16 cellular contexts compared by ENCODE assay signal in the genomic region with DNA sequence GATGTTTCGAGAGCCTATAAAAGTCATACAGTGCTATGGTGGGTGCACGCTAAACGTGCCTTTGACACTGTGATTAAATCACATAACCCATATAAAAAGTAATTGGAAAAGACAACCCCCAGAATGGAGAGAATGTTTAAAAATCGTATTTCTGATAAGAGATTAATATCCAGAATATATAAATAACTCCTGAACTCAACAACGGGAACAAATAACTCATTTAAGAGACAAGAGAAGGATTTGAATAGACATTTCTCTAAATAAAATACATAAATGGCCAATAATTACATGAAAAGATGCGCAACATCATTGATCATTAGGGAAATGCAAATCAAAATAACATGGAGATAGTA. TPM values are rescaled to one million over a fixed set of nuclear protein-coding genes. Genes with fewer than 3 reads are reported as not detected.
A peak's percentile ranks its signal among the peaks of the same experiment; 100 is the strongest.
DNase-seq lines count a peak whose midpoint lies in the region; ATAC-seq, FAIRE-seq and TF ChIP-seq lines count a peak whose summit lies in the region.
"Had no signal": no experiment of that assay in that cellular context is flagged by ENCODE, and none has a peak within 500 bp of the region (broad histone marks: within the 10 kb centered on the region; RNA-seq: fewer than 3 reads in every experiment).

No MANE protein-coding gene starts in this region.

- WGBS in ectodermal cell, 2 experiments: 37 to 38% methylated on average over 2 to 5 of the region's 6 CpGs

- H3K36me3 ChIP-seq in Caco-2 (ENCODE audit: control insufficient read depth, insufficient read depth, low read length) (no peaks in the 10 kb centered on the region), PC-9 (ENCODE audit: low read depth) (no peaks in the 10 kb centered on the region), ectodermal cell (ENCODE audit: control insufficient read depth, insufficient read depth, low read length) (no peaks in the 10 kb centered on the region)
- H3K36me3 ChIP-seq: heart right ventricle, lower lobe of right lung, transverse colon had no signal

- no peaks in the 10 kb centered on the region for H3K79me2 ChIP-seq in PC-9 (ENCODE audit: low read depth)

- H3K4me1 ChIP-seq in Caco-2 (peaks cover 5% of the 10 kb centered on the region; the same call in 1 of the 2 replicates), PC-9 (replicated peaks; ENCODE audit: insufficient read depth) (peaks cover 38% of the 10 kb centered on the region), ectodermal cell (ENCODE audit: control insufficient read depth, insufficient read depth, low read length) (no peaks in the 10 kb centered on the region)
- H3K4me1 ChIP-seq: lower lobe of right lung had no signal

- H3K27me3 Mint-ChIP-seq in Caco-2 (ENCODE audit: insufficient read depth, unreplicated experiment) (no peaks in the 10 kb centered on the region), progenitor cell of endocrine pancreas (peaks cover 40% of the 10 kb centered on the region)

- H3K9me3 Mint-ChIP-seq in Caco-2 (ENCODE audit: unreplicated experiment) (no peaks in the 10 kb centered on the region), progenitor cell of endocrine pancreas (ENCODE audit: low read depth) (no peaks in the 10 kb centered on the region)

- POLR2A ChIA-PET in Caco-2 (lab: Charles Lee) (interaction anchor here (1.3 kb wide), 1 partner anchor 49 kb away, joined by 4 read pairs; no protein-coding TSS in a partner anchor), PC-9 (lab: Charles Lee; ENCODE audit: unreplicated experiment) (interaction anchor here (0.5 to 0.7 kb wide), 2 partner anchors 41 to 330 kb away, joined by 3 to 13 read pairs; no protein-coding TSS in a partner anchor)

- H3K4me3 Mint-ChIP-seq in Caco-2 (ENCODE audit: unreplicated experiment) (peak overlapping the region; percentile 86), progenitor cell of endocrine pancreas (ENCODE audit: low read depth) (no peak overlapping the region)

- no peaks in the 10 kb centered on the region for H4K20me1 ChIP-seq in PC-9 (ENCODE audit: insufficient read depth)

- BruUV-seq in Caco-2 (replicated peaks; lab: Mats Ljungman, UMichigan) (no TSS peak), PC-9 (replicated peaks; lab: Mats Ljungman, UMichigan) (no TSS peak)

- H3K4me1 Mint-ChIP-seq in Caco-2 (ENCODE audit: low read depth, unreplicated experiment) (peaks cover 21% of the 10 kb centered on the region), progenitor cell of endocrine pancreas (ENCODE audit: low read depth) (peaks cover 1% of the 10 kb centered on the region)

- H3K9me3 ChIP-seq in Caco-2 (no peaks in the 10 kb centered on the region; the same call in 1 of the 2 replicates), PC-9 (ENCODE audit: insufficient read depth, low read depth) (no peaks in the 10 kb centered on the region), ectodermal cell (ENCODE audit: control insufficient read depth, low read length) (no peaks in the 10 kb centered on the region)
- H3K9me3 ChIP-seq: lower lobe of right lung, transverse colon had no signal

- H3K4me2 ChIP-seq in PC-9: peak overlapping the region; percentile 78

- TF ChIP-seq CTCF in Caco-2 (IDR thresholded peaks at IDR 0.05; ENCODE audit: insufficient read depth in 1 of 2, low read depth in 1 of 2, low read length in 1 of 2, severe bottlenecking in 1 of 2, unreplicated experiment in 1 of 2) (no peak), PC-9 (conservative IDR thresholded peaks at IDR 0.05) (peak; percentile 75), progenitor cell of endocrine pancreas (IDR thresholded peaks at IDR 0.05; ENCODE audit: unreplicated experiment) (peak; percentile 29)

- DNase-seq in Caco-2 (no peak), PC-9 (no peak), progenitor cell of endocrine pancreas (ENCODE audit: low spot score, unreplicated experiment) (no peak), mesenteric fat pad (ENCODE audit: low spot score) (no peak), NAMALWA (ENCODE audit: low spot score) (no peak), frontal cortex (ENCODE audit: low spot score in 2 of 2) (no peak)
- DNase-seq: activated CD4-positive, alpha-beta T cell treated with anti-CD3 and anti-CD28 coated beads for 1 hour; activated effector memory CD4-positive, alpha-beta T cell treated with Interleukin-2 at 50 U/mL for 16 hours; heart right ventricle; lower lobe of right lung had no signal

- ATAC-seq in GM21515 (IDR thresholded peaks at IDR 0.05; ENCODE audit: unreplicated experiment): no peak

- H3K27ac Mint-ChIP-seq in Caco-2 (ENCODE audit: unreplicated experiment) (no peak overlapping the region), progenitor cell of endocrine pancreas (no peak overlapping the region)

- H3K27me3 ChIP-seq in Caco-2 (replicated peaks; ENCODE audit: control insufficient read depth, insufficient read depth, low read length) (no peaks in the 10 kb centered on the region), PC-9 (ENCODE audit: insufficient read depth, low read depth) (no peaks in the 10 kb centered on the region), ectodermal cell (ENCODE audit: control insufficient read depth, insufficient read depth, low read length, poor library complexity, severe bottlenecking) (peaks cover 49% of the 10 kb centered on the region)

- no peak overlapping the region for H3K27ac ChIP-seq in PC-9
- H3K27ac ChIP-seq in ectodermal cell (ENCODE audit: insufficient read depth, low read depth, low read length, poor library complexity, severe bottlenecking): no peak overlapping the region
- H3K27ac ChIP-seq: heart right ventricle, lower lobe of right lung, SK-N-MC had no signal

- CTCF ChIA-PET in Caco-2 (lab: Charles Lee) (interaction anchor here (0.5 to 4.7 kb wide), 36 partner anchors 10 to 676 kb away, joined by 3 to 156 read pairs (median 5); a partner anchor contains a TSS), PC-9 (lab: Charles Lee) (interaction anchor here (0.6 to 2.2 kb wide), 12 partner anchors 9 to 396 kb away, joined by 3 to 28 read pairs (median 4); a partner anchor contains a TSS)

- no peaks in the 10 kb centered on the region for H3K9me2 ChIP-seq in PC-9 (ENCODE audit: insufficient read depth)

- H3K4me3 ChIP-seq in Caco-2 (ENCODE audit: low read depth, low read length) (no peak overlapping the region), PC-9 (peak overlapping the region; percentile 55; the same call in 1 of the 2 replicates), ectodermal cell (ENCODE audit: insufficient read depth, low read depth, low read length) (peak overlapping the region; percentile 46)

- no peak for FAIRE-seq in frontal cortex (lab: Jason Lieb, UNC)
- FAIRE-seq: endometrium had no signal

- intact Hi-C loops in Caco-2 (cut with micrococcal nuclease; ENCODE audit: unreplicated experiment): loop anchor here (1.0 kb wide), 2 partner anchors 48 to 188 kb away; no protein-coding TSS in a partner anchor
- intact Hi-C loops in PC-9 (cut with micrococcal nuclease; ENCODE audit: unreplicated experiment): loop anchor here (1.0 to 10.0 kb wide), 6 partner anchors 48 to 297 kb away; a partner anchor contains a TSS

- peaks cover 30% of the 10 kb centered on the region for H3F3A ChIP-seq in PC-9 (ENCODE audit: insufficient read depth, low read depth)

- H2AFZ ChIP-seq in PC-9: no peak overlapping the region

- H3K36me3 Mint-ChIP-seq in Caco-2 (ENCODE audit: insufficient read depth, unreplicated experiment): no peaks in the 10 kb centered on the region
- no peaks in the 10 kb centered on the region for H3K36me3 Mint-ChIP-seq in progenitor cell of endocrine pancreas (ENCODE audit: insufficient read depth)

RNA-seq across cellular contexts. Expression of a gene that starts 37.0 kb away (rescaled TPM):
- total RNA-seq in Caco-2 (2022) (3.9 and 4.4 TPM in 2 replicates), PC-9 (2021) (not detected in 2 replicates), progenitor cell of endocrine pancreas (0.84 and 1.2 TPM in 2 replicates), mesenteric fat pad (not detected), frontal cortex (0.82 TPM)
- polyA plus RNA-seq in ectodermal cell (2013, experiment 1 of 4): 1.2 TPM
- polyA plus RNA-seq in ectodermal cell (2013, experiment 2 of 4): 0.34 TPM
- polyA plus RNA-seq in ectodermal cell (2013, experiment 3 of 4): 0.53 TPM
- polyA plus RNA-seq in ectodermal cell (2013, experiment 4 of 4): 0.73 TPM
- total RNA-seq: heart right ventricle, lower lobe of right lung, renal cortical epithelial cell, transverse colon had no signal
- polyA plus RNA-seq: heart right ventricle had no signal

RNA-seq across cellular contexts. Expression of a gene that starts 46.7 kb away (rescaled TPM):
- total RNA-seq in Caco-2 (2022) (0.53 TPM in 1 of 2 replicates, not detected in the other), PC-9 (2021) (0.96 TPM in 1 of 2 replicates, not detected in the other), progenitor cell of endocrine pancreas (not detected in 2 replicates), mesenteric fat pad (not detected), frontal cortex (not detected)
- polyA plus RNA-seq in ectodermal cell (2013, experiment 1 of 4): not detected
- polyA plus RNA-seq in ectodermal cell (2013, experiment 2 of 4): not detected
- polyA plus RNA-seq in ectodermal cell (2013, experiment 3 of 4): not detected
- polyA plus RNA-seq in ectodermal cell (2013, experiment 4 of 4): not detected
- total RNA-seq: heart right ventricle, lower lobe of right lung, renal cortical epithelial cell, transverse colon had no signal
- polyA plus RNA-seq: heart right ventricle had no signal

RNA-seq across cellular contexts. Expression of a gene that starts 54.9 kb away (rescaled TPM):
- not detected in 2 replicates for total RNA-seq in Caco-2 (2022)
- total RNA-seq in PC-9 (2021): not detected in 2 replicates
- polyA plus RNA-seq in ectodermal cell (2013, experiment 1 of 4): not detected
- not detected for polyA plus RNA-seq in ectodermal cell (2013, experiment 2 of 4)
- polyA plus RNA-seq in ectodermal cell (2013, experiment 3 of 4): not detected
- polyA plus RNA-seq in ectodermal cell (2013, experiment 4 of 4): not detected
- total RNA-seq in progenitor cell of endocrine pancreas: not detected in 2 replicates
- total RNA-seq in mesenteric fat pad: 1.6 TPM
- not detected for total RNA-seq in frontal cortex
- total RNA-seq: renal cortical epithelial cell, transverse colon had no signal

Comparison
In these comparisons a context has a peak if more than half of its experiments do, and no peak if none do; other contexts are left out.
1. CTCF ChIP-seq: peak in PC-9 (single experiment) and progenitor cell of endocrine pancreas (single experiment); none in Caco-2 (0 of 2).